In the genomic region with DNA sequence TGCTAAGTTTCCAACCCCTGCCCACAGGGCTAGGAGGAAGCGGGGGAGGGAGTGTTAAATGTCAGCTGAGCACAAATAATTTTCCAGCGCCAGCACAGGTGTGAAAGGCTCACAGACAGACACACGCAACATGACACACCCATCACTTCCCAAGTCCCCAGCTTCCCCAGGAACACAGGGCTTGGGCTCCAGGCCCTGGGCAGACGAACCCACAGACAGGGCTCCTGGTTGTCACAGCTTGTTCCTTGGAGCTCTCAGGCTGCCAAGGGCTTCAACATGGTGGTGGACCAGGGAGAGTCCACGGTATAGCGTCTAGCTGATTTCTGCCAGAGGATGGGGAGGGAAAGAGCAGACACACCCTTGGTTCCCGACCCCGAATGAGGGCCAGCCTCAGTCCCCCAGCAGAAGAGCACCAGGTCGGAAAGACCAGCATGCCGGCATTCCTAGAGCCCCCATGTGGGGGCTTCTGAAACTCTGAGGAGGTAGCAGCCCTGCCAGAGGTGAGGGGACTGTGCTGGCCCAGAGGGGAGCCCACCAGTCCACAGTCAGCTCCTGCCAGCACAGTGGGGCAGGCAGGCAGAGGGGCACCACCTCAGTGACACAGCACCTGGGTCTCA, we compare ENCODE assay signal across 10 cellular contexts. TPM values are rescaled to one million over a fixed set of nuclear protein-coding genes. Genes with fewer than 3 reads are reported as not detected.
DNase-seq lines count a peak whose midpoint lies in the region; ATAC-seq and TF ChIP-seq lines count a peak whose summit lies in the region.
"Had no signal": no experiment of that assay in that cellular context is flagged by ENCODE, and none has a peak within 500 bp of the region (broad histone marks: within the 10 kb centered on the region; RNA-seq: fewer than 3 reads in every experiment).

No MANE protein-coding gene starts in this region.

- H4K20me1 ChIP-seq in DND-41 (ENCODE audit: insufficient read depth, low read length) (peaks cover 11% of the 10 kb centered on the region), hepatocyte (ENCODE audit: insufficient read depth, poor library complexity, severe bottlenecking) (no peaks in the 10 kb centered on the region)

- H3K9me2 ChIP-seq in hepatocyte (replicated peaks; ENCODE audit: insufficient read depth) = no peaks in the 10 kb centered on the region

- peaks cover 12% of the 10 kb centered on the region for H3K36me3 ChIP-seq in DND-41 (ENCODE audit: insufficient read depth, low read length)
- H3K36me3 ChIP-seq in NT2/D1 (ENCODE audit: insufficient read depth, insufficient read length, low read length) = peaks cover 14% of the 10 kb centered on the region
- H3K36me3 ChIP-seq in rectal smooth muscle tissue (ENCODE audit: control insufficient read depth, insufficient read depth, low read length) = no peaks in the 10 kb centered on the region
- H3K36me3 ChIP-seq in hepatocyte (replicated peaks; ENCODE audit: insufficient read depth, low read depth) = no peaks in the 10 kb centered on the region

- peaks cover 47% of the 10 kb centered on the region for H3K4me1 Mint-ChIP-seq in activated naive CD4-positive, alpha-beta T cell treated with anti-CD3 and anti-CD28 coated beads for 36 hours (ENCODE audit: low read depth)

- H3K4me3 ChIP-seq in DND-41 (ENCODE audit: low read depth in 1 of 2, low read length in 2 of 2) (peak overlapping the region in 1 of 2 experiments; percentile 66; a peak in 1 of 4 replicates), NT2/D1 (ENCODE audit: insufficient read length, low read depth) (no peak overlapping the region), rectal smooth muscle tissue (ENCODE audit: low read length) (peak overlapping the region; percentile 63), hepatocyte (no peak overlapping the region)

- H3K27me3 Mint-ChIP-seq in activated naive CD4-positive, alpha-beta T cell treated with anti-CD3 and anti-CD28 coated beads for 36 hours (ENCODE audit: low read depth) = no peaks in the 10 kb centered on the region

- H3K27ac ChIP-seq in DND-41 (ENCODE audit: low read length) = no peak overlapping the region; the same call in 1 of the 2 replicates
- no peak overlapping the region for H3K27ac ChIP-seq in rectal smooth muscle tissue (ENCODE audit: low read depth, low read length)
- H3K27ac ChIP-seq in hepatocyte = no peak overlapping the region

- ATAC-seq in DND-41 (ENCODE audit: insufficient read depth, low read depth) = no peak

- H3K4me3 Mint-ChIP-seq in activated naive CD4-positive, alpha-beta T cell treated with anti-CD3 and anti-CD28 coated beads for 36 hours = peak overlapping the region; percentile 96

- H3K4me2 ChIP-seq in DND-41 (ENCODE audit: insufficient read depth, low read length) = peak overlapping the region; percentile 75
- H3K4me2 ChIP-seq in hepatocyte = no peak overlapping the region

- H3K9ac ChIP-seq in DND-41 (ENCODE audit: low read depth, low read length) = no peak overlapping the region
- H3K9ac ChIP-seq in NT2/D1 (ENCODE audit: insufficient read length, low read depth) = peak overlapping the region; percentile 5
- no peak overlapping the region for H3K9ac ChIP-seq in rectal smooth muscle tissue (ENCODE audit: low read length)

- CTCF ChIA-PET in activated naive CD4-positive, alpha-beta T cell treated with anti-CD3 and anti-CD28 coated beads for 36 hours (lab: Charles Lee) = interaction anchor here (0.7 to 18.5 kb wide), 12 partner anchors 13 to 159 kb away, joined by 3 to 482 read pairs (median 4); a partner anchor contains a TSS

- no peak for DNase-seq in DND-41
- no peak for DNase-seq in NT2/D1 (ENCODE audit: low read depth, low spot score)
- DNase-seq in activated naive CD4-positive, alpha-beta T cell treated with anti-CD3 and anti-CD28 coated beads for 36 hours = peak; percentile 59
- no peak for DNase-seq in stimulated activated naive CD4-positive, alpha-beta T cell treated with Interleukin-2 at 50 U/mL for 16 hours (lab: John Stamatoyannopoulos, UW)
- DNase-seq in NCI-H2081 treated with DMSO at 0.1 percent for 48 hours (lab: John Stamatoyannopoulos, UW) = no peak
- no peak for DNase-seq in mesenteric fat pad (ENCODE audit: low spot score)
- no peak for DNase-seq in hepatocyte (ENCODE audit: low spot score)
- DNase-seq: NCI-H82, small intestine had no signal

- intact Hi-C loops in activated naive CD4-positive, alpha-beta T cell treated with anti-CD3 and anti-CD28 coated beads for 36 hours (cut with micrococcal nuclease) = no loop called here

- peaks cover 14% of the 10 kb centered on the region for H3K79me2 ChIP-seq in DND-41 (ENCODE audit: insufficient read depth, low read length)
- no peaks in the 10 kb centered on the region for H3K79me2 ChIP-seq in hepatocyte

- peak overlapping the region; percentile 96 for H3K27ac Mint-ChIP-seq in activated naive CD4-positive, alpha-beta T cell treated with anti-CD3 and anti-CD28 coated beads for 36 hours

- no peaks in the 10 kb centered on the region for H3K27me3 ChIP-seq in DND-41 (ENCODE audit: insufficient read depth, low read length, poor library complexity)
- peaks cover 10% of the 10 kb centered on the region for H3K27me3 ChIP-seq in NT2/D1 (ENCODE audit: insufficient read depth, insufficient read length)
- no peaks in the 10 kb centered on the region for H3K27me3 ChIP-seq in rectal smooth muscle tissue (ENCODE audit: control insufficient read depth, insufficient read depth, low read length)
- no peaks in the 10 kb centered on the region for H3K27me3 ChIP-seq in hepatocyte

- H2AFZ ChIP-seq in DND-41 (ENCODE audit: low read depth, low read length) = no peak overlapping the region
- no peak overlapping the region for H2AFZ ChIP-seq in hepatocyte

- no peaks in the 10 kb centered on the region for H3K9me3 Mint-ChIP-seq in activated naive CD4-positive, alpha-beta T cell treated with anti-CD3 and anti-CD28 coated beads for 36 hours

- H3K9me3 ChIP-seq in DND-41 (ENCODE audit: insufficient read depth, low read length, severe bottlenecking) = no peaks in the 10 kb centered on the region
- H3K9me3 ChIP-seq in NT2/D1 (ENCODE audit: insufficient read depth, low read length) = no peaks in the 10 kb centered on the region
- H3K9me3 ChIP-seq in hepatocyte (ENCODE audit: low read depth) = no peaks in the 10 kb centered on the region

- 90% methylated on average over 10 of the region's 10 CpGs for WGBS in hepatocyte (ENCODE audit: low lambda C conversion rate, missing lambda C conversion rate)

- peaks cover 52% of the 10 kb centered on the region for H3K4me1 ChIP-seq in DND-41 (ENCODE audit: insufficient read depth, low read length)
- peaks cover 31% of the 10 kb centered on the region for H3K4me1 ChIP-seq in NT2/D1 (ENCODE audit: insufficient read depth, insufficient read length)
- no peaks in the 10 kb centered on the region for H3K4me1 ChIP-seq in rectal smooth muscle tissue (ENCODE audit: control insufficient read depth, insufficient read depth, low read length)
- H3K4me1 ChIP-seq in hepatocyte (ENCODE audit: insufficient read depth) = peaks cover 15% of the 10 kb centered on the region

- TF ChIP-seq CTCF in DND-41 (IDR thresholded peaks at IDR 0.05; ENCODE audit: borderline replicate concordance, extremely low read depth, low read length, poor library complexity, severe bottlenecking) (no peak), hepatocyte (IDR thresholded peaks at IDR 0.05; ENCODE audit: poor library complexity) (no peak)

- peaks cover 37% of the 10 kb centered on the region for H3K36me3 Mint-ChIP-seq in activated naive CD4-positive, alpha-beta T cell treated with anti-CD3 and anti-CD28 coated beads for 36 hours (ENCODE audit: low read depth)

RNA-seq across cellular contexts. Expression of a gene that starts 1.9 kb away (rescaled TPM):
- 100 to 1,000 TPM; 429 to 463 TPM for total RNA-seq in activated naive CD4-positive, alpha-beta T cell treated with anti-CD3 and anti-CD28 coated beads for 36 hours
- total RNA-seq in mesenteric fat pad (6.1 TPM), hepatocyte (7.2 and 11.3 TPM in 2 replicates)
- polyA plus RNA-seq in hepatocyte = 17.0 and 24.0 TPM in 2 replicates

RNA-seq across cellular contexts. Expression of a gene that starts 5.0 kb away (rescaled TPM):
- 1 to 10 TPM; 2.5 to 2.6 TPM for total RNA-seq in activated naive CD4-positive, alpha-beta T cell treated with anti-CD3 and anti-CD28 coated beads for 36 hours
- total RNA-seq in mesenteric fat pad (not detected), hepatocyte (not detected in 2 replicates)
- polyA plus RNA-seq in hepatocyte = not detected in 2 replicates
- polyA plus RNA-seq: small intestine had no signal

RNA-seq across cellular contexts. Expression of a gene that starts 27.0 kb away (rescaled TPM):
- under 1 TPM; 0.52 TPM for total RNA-seq in activated naive CD4-positive, alpha-beta T cell treated with anti-CD3 and anti-CD28 coated beads for 36 hours
- total RNA-seq in mesenteric fat pad (1.2 TPM), hepatocyte (0.56 and 0.87 TPM in 2 replicates)
- 0.66 TPM in 1 of 2 replicates, not detected in the other for polyA plus RNA-seq in hepatocyte

Comparison
In these comparisons a context has a peak if more than half of its experiments do, and no peak if none do; other contexts are left out.
1. RNA of a gene that starts 1.9 kb away (total RNA-seq): 429 to 463 TPM in activated naive CD4-positive, alpha-beta T cell treated with anti-CD3 and anti-CD28 coated beads for 36 hours; 7.2 to 11.3 TPM in hepatocyte and 6.1 TPM in mesenteric fat pad (single experiment); every median in the first group is over 10 times any median in the second.